16 cellular contexts compared by ENCODE assay signal in genomic region chr7:158420591-158421340, GRCh38.
A peak's percentile ranks its signal among the peaks of the same experiment; 100 is the strongest.
DNase-seq lines count a peak whose midpoint lies in the region; ATAC-seq and TF ChIP-seq lines count a peak whose summit lies in the region.
"Had no signal": no experiment of that assay in that cellular context is flagged by ENCODE, and none has a peak within 500 bp of the region (broad histone marks: within the 10 kb centered on the region; RNA-seq: fewer than 3 reads in every experiment).

No MANE protein-coding gene starts in this region.

- TF ChIP-seq CTCF in endodermal cell (conservative IDR thresholded peaks at IDR 0.05), result no peak
- TF ChIP-seq CTCF in GM10248 (IDR thresholded peaks at IDR 0.05; ENCODE audit: control extremely low read depth, extremely low read depth, low read depth, missing control alignments), result no peak

- no peaks in the 10 kb centered on the region for H3K4me1 Mint-ChIP-seq in endodermal cell

- DNase-seq in activated effector memory CD4-positive, alpha-beta T cell treated with anti-CD3 and anti-CD28 coated beads, Interleukin-2, amount 50 U/mL, for 16 hours, result peak; percentile 22
- no peak for DNase-seq in activated effector memory CD4-positive, alpha-beta T cell treated with Interleukin-2 at 50 U/mL for 16 hours
- peak; percentile 19 for DNase-seq in endodermal cell
- peak; percentile 50 for DNase-seq in posterior vena cava (ENCODE audit: low spot score)
- DNase-seq in NCI-H187 (lab: John Stamatoyannopoulos, UW), result no peak
- DNase-seq in GM10248 (ENCODE audit: extremely low spot score), result no peak
- DNase-seq: AML-193; CD4-positive, alpha-beta T cell; DMS79; GDM1; H9 had no signal

- 84% methylated on average over 15 to 16 of the region's 16 CpGs for WGBS in endodermal cell (ENCODE audit: insufficient coverage in 1 of 2, insufficient read length in 1 of 2), 2 experiments

- intact Hi-C loops in posterior vena cava (cut with DNase I), result no loop called here

- H3K4me1 ChIP-seq in endodermal cell (ENCODE audit: control insufficient read depth, insufficient read depth, low read length), result no peaks in the 10 kb centered on the region
- H3K4me1 ChIP-seq: A549, Caco-2 had no signal

- no peak overlapping the region for H3K27ac ChIP-seq in endodermal cell (ENCODE audit: low read depth, low read length)
- H3K27ac ChIP-seq: 22Rv1, A549, C4-2B had no signal

- peaks cover 79% of the 10 kb centered on the region for H3K9me3 ChIP-seq in endodermal cell (ENCODE audit: control insufficient read depth, low read length)
- H3K9me3 ChIP-seq: Caco-2 had no signal

- no peak overlapping the region for H3K9ac ChIP-seq in endodermal cell (ENCODE audit: extremely low read depth, low read length, poor library complexity, severe bottlenecking)

- H3K36me3 Mint-ChIP-seq in endodermal cell (ENCODE audit: low read depth), result no peaks in the 10 kb centered on the region

- POLR2A ChIA-PET in GM10248 (lab: Yijun Ruan, JAX), result no interaction called here

- H3K27me3 Mint-ChIP-seq in endodermal cell (ENCODE audit: insufficient read depth), result no peaks in the 10 kb centered on the region
- H3K27me3 Mint-ChIP-seq: CD4-positive, alpha-beta T cell had no signal

- peaks cover 26% of the 10 kb centered on the region for H3K9me3 Mint-ChIP-seq in endodermal cell
- H3K9me3 Mint-ChIP-seq: CD4-positive, alpha-beta T cell had no signal

- H3K27me3 ChIP-seq in endodermal cell (ENCODE audit: control insufficient read depth, insufficient read depth, low read length, poor library complexity, severe bottlenecking), result no peaks in the 10 kb centered on the region

- H3K4me3 Mint-ChIP-seq in endodermal cell, result no peak overlapping the region
- H3K4me3 Mint-ChIP-seq: CD4-positive, alpha-beta T cell; H9 had no signal

- CTCF ChIA-PET in GM10248 (lab: Yijun Ruan, JAX), result interaction anchor here (0.9 kb wide), 1 partner anchor 16 kb away, joined by 3 read pairs; no protein-coding TSS in a partner anchor

- no peak overlapping the region for H3K27ac Mint-ChIP-seq in endodermal cell
- H3K27ac Mint-ChIP-seq: CD4-positive, alpha-beta T cell; H9 had no signal

- H3K4me3 ChIP-seq in endodermal cell (ENCODE audit: low read length), result peak overlapping the region; percentile 29
- H3K4me3 ChIP-seq: A549 had no signal

- no peaks in the 10 kb centered on the region for H3K36me3 ChIP-seq in endodermal cell (ENCODE audit: control insufficient read depth, insufficient read depth, low read length)

- no peak for ATAC-seq in HG03280 (IDR thresholded peaks at IDR 0.05; ENCODE audit: unreplicated experiment)
- ATAC-seq: A549 had no signal

Comparison
In these comparisons a context has a peak if more than half of its experiments do, and no peak if none do; other contexts are left out.
1. DNase-seq: peak in activated effector memory CD4-positive, alpha-beta T cell treated with anti-CD3 and anti-CD28 coated beads, Interleukin-2, amount 50 U/mL, for 16 hours (single experiment), endodermal cell (single experiment) and posterior vena cava (single experiment); none in activated effector memory CD4-positive, alpha-beta T cell treated with Interleukin-2 at 50 U/mL for 16 hours (single experiment), NCI-H187 (0 of 2) and GM10248 (single experiment).